Comparison of ENCODE assay signal across 10 cellular contexts in the genomic region with DNA sequence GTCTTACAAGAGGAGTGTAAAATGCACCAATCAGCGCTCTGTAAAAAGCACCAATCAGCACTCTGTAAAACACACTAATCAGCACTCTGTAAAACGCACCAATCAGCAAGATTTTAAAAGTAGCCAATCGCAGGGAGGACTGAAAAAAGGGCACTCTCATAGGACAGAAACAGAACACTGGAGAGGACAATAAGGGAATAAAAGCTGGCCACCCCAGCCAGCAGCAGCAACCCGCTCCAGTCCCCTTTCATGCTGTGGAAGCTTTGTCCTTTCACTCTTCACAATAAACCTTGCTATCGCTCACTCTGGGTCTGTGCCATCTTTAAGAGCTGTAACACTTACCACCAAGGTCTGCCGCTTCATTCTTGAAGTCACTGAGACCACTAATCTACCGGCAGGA. TPM values are rescaled to one million over a fixed set of nuclear protein-coding genes. Genes with fewer than 3 reads are reported as not detected.
DNase-seq lines count a peak whose midpoint lies in the region; ATAC-seq and TF ChIP-seq lines count a peak whose summit lies in the region.
"Had no signal": no experiment of that assay in that cellular context is flagged by ENCODE, and none has a peak within 500 bp of the region (broad histone marks: within the 10 kb centered on the region; RNA-seq: fewer than 3 reads in every experiment).

No MANE protein-coding gene starts in this region.

- in situ Hi-C loops in ACHN (cut with HindIII; ENCODE audit: low pct_ligation_motif_present, low pct_unique_long_range_greater_than_20kb, low sequenced_read_pairs): no loop called here

- peaks cover 0 to under 1% of the 10 kb centered on the region in 2 donors for H3K27me3 Mint-ChIP-seq in T-cell

- ATAC-seq in T-cell (replicated peaks in 1 of 4) (no peak), GM18868 (IDR thresholded peaks at IDR 0.05; ENCODE audit: unreplicated experiment) (no peak)

- no peaks in the 10 kb centered on the region for H3K36me3 Mint-ChIP-seq in T-cell

- no peak overlapping the region for H3K27ac ChIP-seq in WERI-Rb-1

- POLR2A ChIA-PET in T-cell (lab: Charles Lee): no interaction called here

- no peaks in the 10 kb centered on the region for H3K27me3 ChIP-seq in WERI-Rb-1 (ENCODE audit: insufficient read depth, low read depth, severe bottlenecking)

- TF ChIP-seq CTCF in WERI-Rb-1 (IDR thresholded peaks at IDR 0.05; ENCODE audit: low read depth, low read length): no peak

- H3K4me3 Mint-ChIP-seq in T-cell: peak overlapping the region in 2 of 3 donors; percentile 10 to 13

- peak; percentile 11 for DNase-seq in ACHN
- DNase-seq in HCEC 1CT: peak; percentile 3
- DNase-seq in T-cell: no peak
- peak; percentile 12 for DNase-seq in left kidney (ENCODE audit: low read depth, low spot score)
- no peak for DNase-seq in WERI-Rb-1
- DNase-seq in GDM1 (lab: John Stamatoyannopoulos, UW): no peak
- DNase-seq in NCI-H1694 (lab: John Stamatoyannopoulos, UW): no peak
- DNase-seq: NCI-H1048 had no signal

- H3K36me3 ChIP-seq in WERI-Rb-1: no peaks in the 10 kb centered on the region

- no peaks in the 10 kb centered on the region for H3K9me3 Mint-ChIP-seq in T-cell
- H3K9me3 Mint-ChIP-seq: stimulated activated effector memory CD8-positive, alpha-beta T cell treated with anti-CD3 and anti-CD28 coated beads, Interleukin-12 subunit alpha, Interleukin-12 subunit beta, amount 100 ng/mL, for 72 hours had no signal

- no peaks in the 10 kb centered on the region for H3K9me3 ChIP-seq in WERI-Rb-1 (ENCODE audit: severe bottlenecking)

- H3K27ac Mint-ChIP-seq in T-cell: peak overlapping the region; percentile 28 to 71

- CTCF ChIA-PET in T-cell (lab: Charles Lee): no interaction called here

- H3K4me1 Mint-ChIP-seq in T-cell: peaks cover 26 to 32% (median 28%) of the 10 kb centered on the region in 3 donors

- no peak overlapping the region for H3K4me3 ChIP-seq in WERI-Rb-1 (ENCODE audit: low read depth, low read length)

RNA-seq across cellular contexts. Expression of gene AIG1, which starts 1.7 kb away (rescaled TPM):
- 10 to 100 TPM in 1 of 5 donors, 1 to 10 TPM in 4; 6.0 to 13.4 (median 7.6) TPM for total RNA-seq in T-cell

Comparison
In these comparisons a context has a peak if more than half of its experiments do, and no peak if none do; other contexts are left out.
1. DNase-seq: peak in ACHN (single experiment), HCEC 1CT (single experiment) and left kidney (single experiment); none in T-cell (0 of 34), WERI-Rb-1 (single experiment), GDM1 (single experiment) and NCI-H1694 (single experiment).